ENCODE assay signal across 1 cellular context in genomic region chr19:14300281-14300680, GRCh38.
TF ChIP-seq lines count a peak whose summit lies in the region.

No MANE protein-coding gene starts in this region.

TF ChIP-seq in GM12878, 131 proteins besides CTCF, POLR2A, EP300 and RAD21 (continued from another document):
- TF ChIP-seq E4F1 (IDR thresholded peaks at IDR 0.05; ENCODE audit: borderline replicate concordance, partially characterized antibody), result no peak
- TF ChIP-seq DPF2 (IDR thresholded peaks at IDR 0.05), result no peak
- no peak for TF ChIP-seq ETV6 (conservative IDR thresholded peaks at IDR 0.05 in 1 of 2, IDR thresholded peaks at IDR 0.05 in 1 of 2; ENCODE audit: borderline replicate concordance in 1 of 2, low read depth in 1 of 2)
- no peak for TF ChIP-seq JUND (IDR thresholded peaks at IDR 0.05; ENCODE audit: low read depth, low read length)
- no peak for TF ChIP-seq E2F8 (IDR thresholded peaks at IDR 0.05; ENCODE audit: low read depth, partially characterized antibody)
